ENCODE assay signal across 1 cellular context in the genomic region with DNA sequence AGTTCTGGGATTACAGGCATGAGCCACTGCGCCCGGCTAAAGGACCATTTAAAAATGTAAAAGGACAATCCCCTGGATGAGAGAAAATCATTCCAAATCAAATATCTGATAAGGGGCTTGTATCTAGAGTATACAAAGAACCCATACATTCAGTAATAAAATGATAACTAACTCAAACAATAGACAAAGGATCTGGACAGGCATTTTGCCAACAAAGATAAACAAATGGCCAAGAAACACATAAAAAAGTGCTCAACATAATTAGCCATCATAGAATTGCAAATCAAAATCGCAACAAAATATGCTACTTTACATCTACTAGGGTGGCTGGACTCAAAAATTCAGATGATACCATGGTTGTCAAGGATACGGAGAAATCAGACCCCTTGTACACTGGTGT.
TF ChIP-seq lines count a peak whose summit lies in the region.

No MANE protein-coding gene starts in this region.

TF ChIP-seq in SK-N-SH treated with all-trans-retinoic acid at 6 μM for 48 hours, 23 proteins besides CTCF, POLR2A, EP300 and RAD21 (continued from another document):
- TF ChIP-seq, protein P1, sequence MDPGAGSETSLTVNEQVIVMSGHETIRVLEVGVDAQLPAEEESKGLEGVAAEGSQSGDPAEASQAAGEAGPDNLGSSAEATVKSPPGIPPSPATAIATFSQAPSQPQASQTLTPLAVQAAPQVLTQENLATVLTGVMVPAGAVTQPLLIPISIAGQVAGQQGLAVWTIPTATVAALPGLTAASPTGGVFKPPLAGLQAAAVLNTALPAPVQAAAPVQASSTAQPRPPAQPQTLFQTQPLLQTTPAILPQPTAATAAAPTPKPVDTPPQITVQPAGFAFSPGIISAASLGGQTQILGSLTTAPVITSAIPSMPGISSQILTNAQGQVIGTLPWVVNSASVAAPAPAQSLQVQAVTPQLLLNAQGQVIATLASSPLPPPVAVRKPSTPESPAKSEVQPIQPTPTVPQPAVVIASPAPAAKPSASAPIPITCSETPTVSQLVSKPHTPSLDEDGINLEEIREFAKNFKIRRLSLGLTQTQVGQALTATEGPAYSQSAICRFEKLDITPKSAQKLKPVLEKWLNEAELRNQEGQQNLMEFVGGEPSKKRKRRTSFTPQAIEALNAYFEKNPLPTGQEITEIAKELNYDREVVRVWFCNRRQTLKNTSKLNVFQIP (CRISPR knock-in tag; IDR thresholded peaks at IDR 0.05; ENCODE audit: borderline replicate concordance, low read depth) = no peak
